29 cellular contexts compared by ENCODE assay signal in genomic region chr3:52352566-52352965, GRCh38.
"Had no signal": no experiment of that assay in that cellular context is flagged by ENCODE, and none has a peak within 500 bp of the region (broad histone marks: within the 10 kb centered on the region; RNA-seq: fewer than 3 reads in every experiment).

No MANE protein-coding gene starts in this region.

- DNase-seq: activated CD4-positive, alpha-beta T cell treated with anti-CD3 and anti-CD28 coated beads for 4 hours; activated CD4-positive, alpha-beta T cell treated with anti-CD3 and anti-CD28 coated beads, Interleukin-2, amount 50 U/mL, for 48 hours; activated CD8-positive, alpha-beta memory T cell treated with anti-CD3 and anti-CD28 coated beads for 24 hours; activated effector memory CD4-positive, alpha-beta T cell treated with Interleukin-2 at 50 U/mL for 16 hours; activated naive CD4-positive, alpha-beta T cell treated with Interleukin-2 at 50 U/mL for 16 hours; anterior cingulate cortex; cortex of kidney; effector memory CD8-positive, alpha-beta T cell; erythroblast; gastrocnemius medialis; hypothalamus; immature natural killer cell; mesendoderm; natural killer cell; ovary; sigmoid colon; small intestine; stimulated activated CD4-positive, alpha-beta T cell treated with anti-CD3 and anti-CD28 coated beads, Interleukin-1b, Interleukin-23, amount 100 ng/mL, for 48 hours; stimulated activated CD4-positive, alpha-beta T cell treated with anti-CD3 and anti-CD28 coated beads, Interleukin-4, amount 100 ng/mL, for 4 hours; stimulated activated CD8-positive, alpha-beta memory T cell treated with anti-CD3 and anti-CD28 coated beads, Interleukin-4, amount 100 ng/mL, for 48 hours; stimulated activated naive CD8-positive, alpha-beta T cell treated with anti-CD3 and anti-CD28 coated beads, Interleukin-15, amount 100 ng/mL, for 72 hours; substantia nigra; T-helper 9 cell had no signal

- H3K27me3 Mint-ChIP-seq: activated naive CD8-positive, alpha-beta T cell; effector memory CD8-positive, alpha-beta T cell; stimulated activated memory B cell treated with anti-CD40 and anti-IgM and Interleukin-4, amounts not matched to agents 10 μg/mL and 1 μg/mL and 100 μg/mL, for 72 hours; stimulated activated naive CD8-positive, alpha-beta T cell treated with anti-CD3 and anti-CD28 coated beads, Interleukin-15, amount 100 ng/mL, for 72 hours; type B pancreatic cell had no signal

- H3K9me3 Mint-ChIP-seq: brain; effector memory CD8-positive, alpha-beta T cell; immature natural killer cell; natural killer cell; neural progenitor cell; stimulated activated memory B cell treated with anti-CD40 and anti-IgM and Interleukin-4, amounts not matched to agents 10 μg/mL and 1 μg/mL and 100 μg/mL, for 72 hours; stimulated activated naive CD8-positive, alpha-beta T cell treated with anti-CD3 and anti-CD28 coated beads, Interleukin-15, amount 100 ng/mL, for 72 hours; type B pancreatic cell had no signal

- H3K4me1 Mint-ChIP-seq: natural killer cell, neural progenitor cell had no signal

- ATAC-seq: effector memory CD8-positive, alpha-beta T cell; gastrocnemius medialis; natural killer cell; psoas muscle; stimulated activated memory B cell treated with anti-CD40 and anti-IgM and Interleukin-4, amounts not matched to agents 10 μg/mL and 1 μg/mL and 100 μg/mL, for 72 hours; stimulated activated naive CD8-positive, alpha-beta T cell treated with anti-CD3 and anti-CD28 coated beads, Interleukin-15, amount 100 ng/mL, for 72 hours had no signal

- H3K36me3 Mint-ChIP-seq: brain, natural killer cell, neural progenitor cell, type B pancreatic cell had no signal

- H3K27ac Mint-ChIP-seq: activated naive CD8-positive, alpha-beta T cell; brain; effector memory CD8-positive, alpha-beta T cell; natural killer cell; neural progenitor cell; type B pancreatic cell had no signal

- H3K4me3 Mint-ChIP-seq: activated naive CD8-positive, alpha-beta T cell; brain; effector memory CD8-positive, alpha-beta T cell; immature natural killer cell; natural killer cell; neural progenitor cell; stimulated activated memory B cell treated with anti-CD40 and anti-IgM and Interleukin-4, amounts not matched to agents 10 μg/mL and 1 μg/mL and 100 μg/mL, for 72 hours; stimulated activated naive CD8-positive, alpha-beta T cell treated with anti-CD3 and anti-CD28 coated beads, Interleukin-15, amount 100 ng/mL, for 72 hours; type B pancreatic cell had no signal
